Comparison of ENCODE assay signal across 28 cellular contexts in the genomic region with DNA sequence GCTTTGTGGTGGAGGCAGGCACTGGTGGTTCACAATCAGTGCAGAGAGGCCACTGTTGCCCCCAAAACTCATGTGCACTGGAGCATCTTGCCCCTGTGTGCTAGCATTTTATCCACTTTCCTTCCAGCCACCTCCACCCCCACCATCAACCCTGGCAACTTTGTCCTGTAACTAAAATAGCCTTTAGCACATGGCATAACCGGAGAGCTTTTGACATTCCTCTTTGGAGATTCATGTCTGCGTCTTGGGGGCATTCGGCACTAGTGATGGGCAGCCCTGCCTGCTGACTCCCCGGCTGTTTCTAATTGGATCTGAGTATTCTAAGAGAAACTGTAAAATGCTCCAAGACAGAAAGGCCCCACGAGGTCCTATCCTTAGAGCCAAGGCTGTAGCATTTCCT. TPM values are rescaled to one million over a fixed set of nuclear protein-coding genes. Genes with fewer than 3 reads are reported as not detected.
A peak's percentile ranks its signal among the peaks of the same experiment; 100 is the strongest.
DNase-seq lines count a peak whose midpoint lies in the region; ATAC-seq and TF ChIP-seq lines count a peak whose summit lies in the region.
"Had no signal": no experiment of that assay in that cellular context is flagged by ENCODE, and none has a peak within 500 bp of the region (broad histone marks: within the 10 kb centered on the region; RNA-seq: fewer than 3 reads in every experiment).

No MANE protein-coding gene starts in this region.

- H3K27me3 ChIP-seq in heart right ventricle (no peaks in the 10 kb centered on the region), skeletal muscle tissue (ENCODE audit: control insufficient read depth in 3 of 3, insufficient read depth in 3 of 3, low read length in 3 of 3) (no peaks in the 10 kb centered on the region)

- H3K4me3 Mint-ChIP-seq in T-helper 17 cell: no peak overlapping the region
- H3K4me3 Mint-ChIP-seq: CD8-positive, alpha-beta memory T cell had no signal

- H3K36me3 Mint-ChIP-seq in T-helper 17 cell (ENCODE audit: low read depth): no peaks in the 10 kb centered on the region

- TF ChIP-seq CTCF in heart right ventricle (IDR thresholded peaks at IDR 0.05): no peak

- intact Hi-C loops in heart right ventricle (cut with DNase I): no loop called here

- DNase-seq in T-helper 17 cell (no peak), heart right ventricle (peak in 1 of 2 donors; percentile 58), myocyte (ENCODE audit: low read depth) (peak; percentile 79), HuH-7.5 (ENCODE audit: low spot score) (no peak), Ammon's horn (ENCODE audit: low spot score) (no peak), CD1c-positive myeloid dendritic cell (ENCODE audit: extremely low spot score) (no peak)
- DNase-seq: AML-193; CD8-positive, alpha-beta memory T cell; DMS 273 treated with DMSO at 0.1 percent for 48 hours; DMS79; EL; GDM1; H7; IMR-90; NCI-H1048; NCI-H1417; NCI-H1694; NCI-H2029 treated with DMSO at 0.1 percent for 48 hours; NCI-H2227 treated with DMSO at 0.1 percent for 48 hours; NCI-H526 treated with DMSO at 0.1 percent for 48 hours; PC-9; SHP77 had no signal

- H3K4me1 Mint-ChIP-seq in T-helper 17 cell: peaks cover 2% of the 10 kb centered on the region

- H3K27ac Mint-ChIP-seq in T-helper 17 cell: peak overlapping the region; percentile 39

- H3K27ac ChIP-seq in heart right ventricle (peak overlapping the region in 8 of 10 donors; percentile 17 to 79 (median 60)), skeletal muscle tissue (ENCODE audit: low read depth, low read length) (peak overlapping the region; percentile 85)
- H3K27ac ChIP-seq: A549, C4-2B, PC-9 had no signal

- whole genome bisulfite sequencing in heart right ventricle, 2 donors: 48 to 68% methylated on average over 5 of the region's 5 CpGs

- H3K9ac ChIP-seq in skeletal muscle tissue (ENCODE audit: low read depth in 1 of 3, low read length in 3 of 3): peak overlapping the region in 2 of 3 donors; percentile 58 to 62

- no peak for ATAC-seq in T-helper 17 cell
- peak in 7 of 8 donors; percentile 35 to 73 (median 67) for ATAC-seq in heart right ventricle
- ATAC-seq: A549 had no signal

- no peaks in the 10 kb centered on the region for H3K27me3 Mint-ChIP-seq in T-helper 17 cell
- H3K27me3 Mint-ChIP-seq: CD8-positive, alpha-beta memory T cell had no signal

- H3K4me1 ChIP-seq in heart right ventricle: peaks cover 0 to 53% (median 24%) of the 10 kb centered on the region in 9 donors
- peaks cover 34 to 57% (median 41%) of the 10 kb centered on the region in 3 donors for H3K4me1 ChIP-seq in skeletal muscle tissue (ENCODE audit: control insufficient read depth in 3 of 3, insufficient read depth in 3 of 3, low read length in 3 of 3)
- H3K4me1 ChIP-seq: A549 had no signal

- H3K36me3 ChIP-seq in heart right ventricle: peaks cover 0 to 100% (median 60%) of the 10 kb centered on the region in 9 donors
- peaks cover 29 to 57% (median 41%) of the 10 kb centered on the region in 3 donors for H3K36me3 ChIP-seq in skeletal muscle tissue (ENCODE audit: control insufficient read depth in 3 of 3, insufficient read depth in 3 of 3, low read length in 3 of 3)

- H3K4me3 ChIP-seq in heart right ventricle (no peak overlapping the region), skeletal muscle tissue (ENCODE audit: low read length in 3 of 3) (peak overlapping the region in 2 of 3 donors; percentile 14 to 41)
- H3K4me3 ChIP-seq: A549, PC-9 had no signal

- no peaks in the 10 kb centered on the region for H3K9me3 ChIP-seq in T-helper 17 cell (ENCODE audit: control insufficient read depth, low read length, poor library complexity, severe bottlenecking)
- no peaks in the 10 kb centered on the region for H3K9me3 ChIP-seq in heart right ventricle
- no peaks in the 10 kb centered on the region for H3K9me3 ChIP-seq in skeletal muscle tissue (ENCODE audit: control insufficient read depth in 3 of 3, low read length in 3 of 3)
- H3K9me3 ChIP-seq: A549 had no signal

RNA-seq across cellular contexts. Expression of a gene that starts 15.8 kb away (rescaled TPM):
- total RNA-seq in T-helper 17 cell (1 to 10 TPM in 1 of 2 donors, not detected in 1; 1.6 TPM), heart right ventricle (1 to 10 TPM in 9 of 10 donors, under 1 TPM in 1; 0.78 to 4.6 (median 1.4) TPM), myocyte (0.27 TPM in 1 of 2 replicates, not detected in the other), skeletal muscle tissue (1.0 TPM)
- polyA plus RNA-seq in heart right ventricle: 1 to 10 TPM in 1 of 2 donors, under 1 TPM in 1; 0.16 to 3.5 TPM
- polyA plus RNA-seq in myocyte (2012): 0.06 TPM
- total RNA-seq: IMR-90, NCI-H460, RPMI7951, SK-MEL-5 had no signal
- polyA plus RNA-seq: CD8-positive, alpha-beta memory T cell; IMR-90 had no signal

RNA-seq across cellular contexts. Expression of a gene that starts 27.5 kb away (rescaled TPM):
- 10 to 100 TPM; 10.2 to 23.9 TPM for total RNA-seq in T-helper 17 cell
- total RNA-seq in heart right ventricle: under 1 TPM; 0.24 to 0.77 (median 0.48) TPM
- polyA plus RNA-seq in heart right ventricle: under 1 TPM; 0.03 to 0.44 TPM
- 0.10 and 0.53 TPM in 2 replicates for total RNA-seq in myocyte
- 0.09 TPM for polyA plus RNA-seq in myocyte (2012)
- under 0.01 TPM for total RNA-seq in skeletal muscle tissue
- total RNA-seq: RPMI7951 had no signal

RNA-seq across cellular contexts. Expression of a gene that starts 47.8 kb away (rescaled TPM):
- total RNA-seq in T-helper 17 cell (10 to 100 TPM; 26.9 to 28.3 TPM), heart right ventricle (1 to 10 TPM in 1 of 10 donors, under 1 TPM in 5, not detected in 4; 0.34 to 3.5 (median 0.66) TPM), myocyte (0.64 and 0.88 TPM in 2 replicates), skeletal muscle tissue (5.7 TPM)
- polyA plus RNA-seq in heart right ventricle: 1 to 10 TPM; 1.0 to 1.7 TPM
- 1.5 TPM for polyA plus RNA-seq in myocyte (2012)

Comparison
In these comparisons a context has a peak if more than half of its experiments do, and no peak if none do; other contexts are left out.
1. H3K4me3 ChIP-seq: peak in skeletal muscle tissue (2 of 3); none in heart right ventricle (0 of 10).